Comparison of ENCODE assay signal across 1 cellular context in the genomic region with DNA sequence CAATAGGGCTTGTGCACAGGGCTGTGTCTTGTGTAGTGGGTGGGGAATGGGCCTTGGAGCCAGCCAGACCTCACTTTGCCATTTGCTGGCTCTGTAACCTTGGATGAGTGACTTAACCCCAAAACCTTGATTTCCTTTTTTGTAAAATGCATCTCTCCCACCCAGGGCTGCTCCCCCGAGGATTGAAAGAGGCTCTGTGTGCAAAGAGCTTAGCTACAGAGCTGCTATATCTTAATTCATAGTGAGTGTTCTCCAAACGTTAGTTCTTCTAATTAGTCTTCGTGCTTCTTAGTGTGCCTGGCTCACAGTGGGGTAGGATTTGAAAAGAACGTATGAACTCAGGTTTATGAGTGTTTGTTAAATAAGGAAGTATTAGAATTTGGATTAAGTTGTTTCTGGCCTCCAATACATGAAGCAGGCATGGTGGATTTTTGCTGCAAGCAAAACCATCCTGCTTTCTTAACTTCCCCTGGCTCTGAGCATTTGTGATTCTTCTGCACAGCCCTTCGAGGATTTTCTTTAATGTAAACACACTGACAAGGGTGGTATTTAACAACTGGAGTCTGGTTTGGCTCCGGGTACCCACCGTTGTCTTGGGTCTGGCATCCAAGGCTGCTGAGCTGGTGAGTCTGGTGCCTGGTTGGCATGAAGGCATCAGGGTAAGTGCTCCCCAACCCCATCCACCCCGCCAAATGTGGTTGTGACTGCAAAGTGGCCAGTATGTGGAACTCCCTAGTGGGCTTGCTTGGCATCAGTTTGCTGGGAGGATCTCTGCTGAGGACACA.
TF ChIP-seq lines count a peak whose summit lies in the region.

No MANE protein-coding gene starts in this region.

TF ChIP-seq in GM23338, 12 proteins besides CTCF, POLR2A, EP300 and RAD21:
- TF ChIP-seq ZNF331 (CRISPR knock-in tag; IDR thresholded peaks at IDR 0.05; ENCODE audit: low read depth) (no peak), NANOG (IDR thresholded peaks at IDR 0.05; ENCODE audit: borderline replicate concordance) (no peak), ZNF462 (CRISPR knock-in tag; IDR thresholded peaks at IDR 0.05) (no peak), JUNB (IDR thresholded peaks at IDR 0.05; ENCODE audit: unreplicated experiment) (no peak), ETS1 (IDR thresholded peaks at IDR 0.05) (no peak)
- TF ChIP-seq, protein P1, sequence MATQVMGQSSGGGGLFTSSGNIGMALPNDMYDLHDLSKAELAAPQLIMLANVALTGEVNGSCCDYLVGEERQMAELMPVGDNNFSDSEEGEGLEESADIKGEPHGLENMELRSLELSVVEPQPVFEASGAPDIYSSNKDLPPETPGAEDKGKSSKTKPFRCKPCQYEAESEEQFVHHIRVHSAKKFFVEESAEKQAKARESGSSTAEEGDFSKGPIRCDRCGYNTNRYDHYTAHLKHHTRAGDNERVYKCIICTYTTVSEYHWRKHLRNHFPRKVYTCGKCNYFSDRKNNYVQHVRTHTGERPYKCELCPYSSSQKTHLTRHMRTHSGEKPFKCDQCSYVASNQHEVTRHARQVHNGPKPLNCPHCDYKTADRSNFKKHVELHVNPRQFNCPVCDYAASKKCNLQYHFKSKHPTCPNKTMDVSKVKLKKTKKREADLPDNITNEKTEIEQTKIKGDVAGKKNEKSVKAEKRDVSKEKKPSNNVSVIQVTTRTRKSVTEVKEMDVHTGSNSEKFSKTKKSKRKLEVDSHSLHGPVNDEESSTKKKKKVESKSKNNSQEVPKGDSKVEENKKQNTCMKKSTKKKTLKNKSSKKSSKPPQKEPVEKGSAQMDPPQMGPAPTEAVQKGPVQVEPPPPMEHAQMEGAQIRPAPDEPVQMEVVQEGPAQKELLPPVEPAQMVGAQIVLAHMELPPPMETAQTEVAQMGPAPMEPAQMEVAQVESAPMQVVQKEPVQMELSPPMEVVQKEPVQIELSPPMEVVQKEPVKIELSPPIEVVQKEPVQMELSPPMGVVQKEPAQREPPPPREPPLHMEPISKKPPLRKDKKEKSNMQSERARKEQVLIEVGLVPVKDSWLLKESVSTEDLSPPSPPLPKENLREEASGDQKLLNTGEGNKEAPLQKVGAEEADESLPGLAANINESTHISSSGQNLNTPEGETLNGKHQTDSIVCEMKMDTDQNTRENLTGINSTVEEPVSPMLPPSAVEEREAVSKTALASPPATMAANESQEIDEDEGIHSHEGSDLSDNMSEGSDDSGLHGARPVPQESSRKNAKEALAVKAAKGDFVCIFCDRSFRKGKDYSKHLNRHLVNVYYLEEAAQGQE (IDR thresholded peaks at IDR 0.05; ENCODE audit: unreplicated experiment): no peak
